3 cellular contexts compared by ENCODE assay signal in genomic region chr1:23402286-23403037, GRCh38.
TF ChIP-seq lines count a peak whose summit lies in the region.

No MANE protein-coding gene starts in this region.

TF ChIP-seq in SK-N-SH, 30 proteins besides CTCF, POLR2A, EP300 and RAD21 (continues in another document):
- TF ChIP-seq GABPA (IDR thresholded peaks at IDR 0.05; ENCODE audit: low read depth) (no peak), MAX (IDR thresholded peaks at IDR 0.05; ENCODE audit: low read depth) (no peak), FOSL2 (IDR thresholded peaks at IDR 0.05; ENCODE audit: borderline replicate concordance, low read depth) (no peak), YY1 (IDR thresholded peaks at IDR 0.05; ENCODE audit: low read depth) (no peak), GATA2 (CRISPR knock-in tag; IDR thresholded peaks at IDR 0.05) (no peak), MEF2A (IDR thresholded peaks at IDR 0.05; ENCODE audit: borderline replicate concordance, low read depth) (no peak), SIN3A (IDR thresholded peaks at IDR 0.05; ENCODE audit: borderline replicate concordance, low read depth, low read length) (no peak), IRF3 (IDR thresholded peaks at IDR 0.05; ENCODE audit: low read depth, low read length) (no peak), RFX5 (IDR thresholded peaks at IDR 0.05; ENCODE audit: low read length) (no peak), ELF1 (IDR thresholded peaks at IDR 0.05) (no peak), JUND (IDR thresholded peaks at IDR 0.05) (no peak), NFIC (IDR thresholded peaks at IDR 0.05; ENCODE audit: borderline replicate concordance) (no peak), CHD2 (IDR thresholded peaks at IDR 0.05; ENCODE audit: low read length, partially characterized antibody) (no peak), RXRA (IDR thresholded peaks at IDR 0.05; ENCODE audit: borderline replicate concordance, low read depth) (no peak), RCOR1 (IDR thresholded peaks at IDR 0.05; ENCODE audit: low read length) (no peak), TCF12 (IDR thresholded peaks at IDR 0.05) (no peak)
- TF ChIP-seq, protein P1, sequence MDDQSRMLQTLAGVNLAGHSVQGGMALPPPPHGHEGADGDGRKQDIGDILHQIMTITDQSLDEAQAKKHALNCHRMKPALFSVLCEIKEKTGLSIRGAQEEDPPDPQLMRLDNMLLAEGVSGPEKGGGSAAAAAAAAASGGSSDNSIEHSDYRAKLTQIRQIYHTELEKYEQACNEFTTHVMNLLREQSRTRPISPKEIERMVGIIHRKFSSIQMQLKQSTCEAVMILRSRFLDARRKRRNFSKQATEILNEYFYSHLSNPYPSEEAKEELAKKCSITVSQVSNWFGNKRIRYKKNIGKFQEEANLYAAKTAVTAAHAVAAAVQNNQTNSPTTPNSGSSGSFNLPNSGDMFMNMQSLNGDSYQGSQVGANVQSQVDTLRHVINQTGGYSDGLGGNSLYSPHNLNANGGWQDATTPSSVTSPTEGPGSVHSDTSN (IDR thresholded peaks at IDR 0.05) = no peak
- TF ChIP-seq, protein P2, sequence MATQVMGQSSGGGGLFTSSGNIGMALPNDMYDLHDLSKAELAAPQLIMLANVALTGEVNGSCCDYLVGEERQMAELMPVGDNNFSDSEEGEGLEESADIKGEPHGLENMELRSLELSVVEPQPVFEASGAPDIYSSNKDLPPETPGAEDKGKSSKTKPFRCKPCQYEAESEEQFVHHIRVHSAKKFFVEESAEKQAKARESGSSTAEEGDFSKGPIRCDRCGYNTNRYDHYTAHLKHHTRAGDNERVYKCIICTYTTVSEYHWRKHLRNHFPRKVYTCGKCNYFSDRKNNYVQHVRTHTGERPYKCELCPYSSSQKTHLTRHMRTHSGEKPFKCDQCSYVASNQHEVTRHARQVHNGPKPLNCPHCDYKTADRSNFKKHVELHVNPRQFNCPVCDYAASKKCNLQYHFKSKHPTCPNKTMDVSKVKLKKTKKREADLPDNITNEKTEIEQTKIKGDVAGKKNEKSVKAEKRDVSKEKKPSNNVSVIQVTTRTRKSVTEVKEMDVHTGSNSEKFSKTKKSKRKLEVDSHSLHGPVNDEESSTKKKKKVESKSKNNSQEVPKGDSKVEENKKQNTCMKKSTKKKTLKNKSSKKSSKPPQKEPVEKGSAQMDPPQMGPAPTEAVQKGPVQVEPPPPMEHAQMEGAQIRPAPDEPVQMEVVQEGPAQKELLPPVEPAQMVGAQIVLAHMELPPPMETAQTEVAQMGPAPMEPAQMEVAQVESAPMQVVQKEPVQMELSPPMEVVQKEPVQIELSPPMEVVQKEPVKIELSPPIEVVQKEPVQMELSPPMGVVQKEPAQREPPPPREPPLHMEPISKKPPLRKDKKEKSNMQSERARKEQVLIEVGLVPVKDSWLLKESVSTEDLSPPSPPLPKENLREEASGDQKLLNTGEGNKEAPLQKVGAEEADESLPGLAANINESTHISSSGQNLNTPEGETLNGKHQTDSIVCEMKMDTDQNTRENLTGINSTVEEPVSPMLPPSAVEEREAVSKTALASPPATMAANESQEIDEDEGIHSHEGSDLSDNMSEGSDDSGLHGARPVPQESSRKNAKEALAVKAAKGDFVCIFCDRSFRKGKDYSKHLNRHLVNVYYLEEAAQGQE (IDR thresholded peaks at IDR 0.05; ENCODE audit: low read depth, low read length) = no peak

TF ChIP-seq in SK-N-SH treated with all-trans-retinoic acid at 6 μM for 48 hours, 23 proteins besides CTCF, POLR2A, EP300 and RAD21:
- TF ChIP-seq ESRRG (CRISPR knock-in tag; IDR thresholded peaks at IDR 0.05) = no peak
- TF ChIP-seq ZNF70 (CRISPR knock-in tag; IDR thresholded peaks at IDR 0.05) = no peak
- TF ChIP-seq SNAI2 (CRISPR knock-in tag; IDR thresholded peaks at IDR 0.05) = no peak
- TF ChIP-seq TCF4 (CRISPR knock-in tag; IDR thresholded peaks at IDR 0.05; ENCODE audit: borderline replicate concordance) = no peak
- TF ChIP-seq, protein P3, sequence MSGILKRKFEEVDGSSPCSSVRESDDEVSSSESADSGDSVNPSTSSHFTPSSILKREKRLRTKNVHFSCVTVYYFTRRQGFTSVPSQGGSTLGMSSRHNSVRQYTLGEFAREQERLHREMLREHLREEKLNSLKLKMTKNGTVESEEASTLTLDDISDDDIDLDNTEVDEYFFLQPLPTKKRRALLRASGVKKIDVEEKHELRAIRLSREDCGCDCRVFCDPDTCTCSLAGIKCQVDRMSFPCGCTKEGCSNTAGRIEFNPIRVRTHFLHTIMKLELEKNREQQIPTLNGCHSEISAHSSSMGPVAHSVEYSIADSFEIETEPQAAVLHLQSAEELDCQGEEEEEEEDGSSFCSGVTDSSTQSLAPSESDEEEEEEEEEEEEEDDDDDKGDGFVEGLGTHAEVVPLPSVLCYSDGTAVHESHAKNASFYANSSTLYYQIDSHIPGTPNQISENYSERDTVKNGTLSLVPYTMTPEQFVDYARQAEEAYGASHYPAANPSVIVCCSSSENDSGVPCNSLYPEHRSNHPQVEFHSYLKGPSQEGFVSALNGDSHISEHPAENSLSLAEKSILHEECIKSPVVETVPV (CRISPR knock-in tag; IDR thresholded peaks at IDR 0.05) = no peak
- no peak for TF ChIP-seq ISL1 (CRISPR knock-in tag; IDR thresholded peaks at IDR 0.05)
- TF ChIP-seq RARB (CRISPR knock-in tag; IDR thresholded peaks at IDR 0.05) = no peak
- no peak for TF ChIP-seq PATZ1 (CRISPR knock-in tag; IDR thresholded peaks at IDR 0.05; ENCODE audit: borderline replicate concordance)

TF ChIP-seq in K562, 482 proteins besides CTCF, POLR2A, EP300 and RAD21:
- TF ChIP-seq ZNF589 (CRISPR knock-in tag; IDR thresholded peaks at IDR 0.05; ENCODE audit: low read depth) (0 out of 2 replicates have a peak, but pooled peaks have one; percentile 32), ZNF24 (IDR thresholded peaks at IDR 0.05) (peak; percentile 54), GATA2 (CRISPR knock-in tag; IDR thresholded peaks at IDR 0.05) (no peak), HMBOX1 (IDR thresholded peaks at IDR 0.05) (no peak), FOXK1 (CRISPR knock-in tag; IDR thresholded peaks at IDR 0.05; ENCODE audit: borderline replicate concordance) (0 out of 2 replicates have a peak, but pooled peaks have one; percentile 31), ZNF717 (CRISPR knock-in tag; IDR thresholded peaks at IDR 0.05) (no peak), CEBPG (CRISPR knock-in tag; IDR thresholded peaks at IDR 0.05) (0 out of 2 replicates have a peak, but pooled peaks have one; percentile 41), CEBPG (tag; conservative IDR thresholded peaks at IDR 0.05 in 1 of 2, IDR thresholded peaks at IDR 0.05 in 1 of 2) (no peak), TCF7L2 (IDR thresholded peaks at IDR 0.05; ENCODE audit: low read depth, low read length) (no peak), ZNF175 (CRISPR knock-in tag; IDR thresholded peaks at IDR 0.05; ENCODE audit: low read depth) (no peak), ELF4 (CRISPR knock-in tag; IDR thresholded peaks at IDR 0.05) (no peak)
- TF ChIP-seq, protein P4, sequence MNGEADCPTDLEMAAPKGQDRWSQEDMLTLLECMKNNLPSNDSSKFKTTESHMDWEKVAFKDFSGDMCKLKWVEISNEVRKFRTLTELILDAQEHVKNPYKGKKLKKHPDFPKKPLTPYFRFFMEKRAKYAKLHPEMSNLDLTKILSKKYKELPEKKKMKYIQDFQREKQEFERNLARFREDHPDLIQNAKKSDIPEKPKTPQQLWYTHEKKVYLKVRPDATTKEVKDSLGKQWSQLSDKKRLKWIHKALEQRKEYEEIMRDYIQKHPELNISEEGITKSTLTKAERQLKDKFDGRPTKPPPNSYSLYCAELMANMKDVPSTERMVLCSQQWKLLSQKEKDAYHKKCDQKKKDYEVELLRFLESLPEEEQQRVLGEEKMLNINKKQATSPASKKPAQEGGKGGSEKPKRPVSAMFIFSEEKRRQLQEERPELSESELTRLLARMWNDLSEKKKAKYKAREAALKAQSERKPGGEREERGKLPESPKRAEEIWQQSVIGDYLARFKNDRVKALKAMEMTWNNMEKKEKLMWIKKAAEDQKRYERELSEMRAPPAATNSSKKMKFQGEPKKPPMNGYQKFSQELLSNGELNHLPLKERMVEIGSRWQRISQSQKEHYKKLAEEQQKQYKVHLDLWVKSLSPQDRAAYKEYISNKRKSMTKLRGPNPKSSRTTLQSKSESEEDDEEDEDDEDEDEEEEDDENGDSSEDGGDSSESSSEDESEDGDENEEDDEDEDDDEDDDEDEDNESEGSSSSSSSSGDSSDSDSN (IDR thresholded peaks at IDR 0.05; ENCODE audit: borderline replicate concordance in 1 of 2, low read depth in 2 of 2, low read length in 2 of 2) = no peak
- TF ChIP-seq, protein P5, sequence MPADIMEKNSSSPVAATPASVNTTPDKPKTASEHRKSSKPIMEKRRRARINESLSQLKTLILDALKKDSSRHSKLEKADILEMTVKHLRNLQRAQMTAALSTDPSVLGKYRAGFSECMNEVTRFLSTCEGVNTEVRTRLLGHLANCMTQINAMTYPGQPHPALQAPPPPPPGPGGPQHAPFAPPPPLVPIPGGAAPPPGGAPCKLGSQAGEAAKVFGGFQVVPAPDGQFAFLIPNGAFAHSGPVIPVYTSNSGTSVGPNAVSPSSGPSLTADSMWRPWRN (IDR thresholded peaks at IDR 0.05; ENCODE audit: low read depth) = no peak
TF ChIP-seq in K562: peak in this region for 4.
